In genomic region chr2:172817411-172817810, GRCh38 we compare ENCODE assay signal across 29 cellular contexts.
A peak's percentile ranks its signal among the peaks of the same experiment; 100 is the strongest.
DNase-seq lines count a peak whose midpoint lies in the region; ATAC-seq and TF ChIP-seq lines count a peak whose summit lies in the region.
"Had no signal": no experiment of that assay in that cellular context is flagged by ENCODE, and none has a peak within 500 bp of the region (broad histone marks: within the 10 kb centered on the region; RNA-seq: fewer than 3 reads in every experiment).

No MANE protein-coding gene starts in this region.

- TF ChIP-seq POLR2A in breast epithelium (IDR thresholded peaks at IDR 0.05): no peak

- no peaks in the 10 kb centered on the region for H3K27me3 ChIP-seq in breast epithelium
- no peaks in the 10 kb centered on the region for H3K27me3 ChIP-seq in PC-3 (ENCODE audit: low read length)
- no peaks in the 10 kb centered on the region for H3K27me3 ChIP-seq in fibroblast of lung (ENCODE audit: control insufficient read depth, insufficient read depth, low read length)
- H3K27me3 ChIP-seq in lower lobe of right lung (ENCODE audit: low read depth): no peaks in the 10 kb centered on the region
- H3K27me3 ChIP-seq: SJCRH30 had no signal

- H3K4me1 ChIP-seq in breast epithelium: no peaks in the 10 kb centered on the region
- H3K4me1 ChIP-seq in PC-3 (ENCODE audit: insufficient read depth, low read length): no peaks in the 10 kb centered on the region
- no peaks in the 10 kb centered on the region for H3K4me1 ChIP-seq in fibroblast of lung (ENCODE audit: control insufficient read depth, extremely low read depth, insufficient read depth, low read length)
- no peaks in the 10 kb centered on the region for H3K4me1 ChIP-seq in lower lobe of right lung
- H3K4me1 ChIP-seq: HAP-1, SJCRH30 had no signal

- H3K4me3 Mint-ChIP-seq in MCF 10A (ENCODE audit: unreplicated experiment): no peak overlapping the region
- no peak overlapping the region for H3K4me3 Mint-ChIP-seq in stimulated activated effector memory CD8-positive, alpha-beta T cell treated with anti-CD3 and anti-CD28 coated beads, Interleukin-12 subunit alpha, Interleukin-12 subunit beta, amount 100 ng/mL, for 72 hours
- H3K4me3 Mint-ChIP-seq: CD4-positive, CD25-positive, alpha-beta regulatory T cell; GM23338; IgD-negative memory B cell had no signal

- no peaks in the 10 kb centered on the region for H3F3A ChIP-seq in PC-3 (ENCODE audit: low read length, unreplicated experiment)

- ATAC-seq in PC-3 (no peak), lower lobe of right lung (no peak), GM21619 (IDR thresholded peaks at IDR 0.05; ENCODE audit: unreplicated experiment) (no peak)
- no peak for ATAC-seq in stimulated activated effector memory CD8-positive, alpha-beta T cell treated with anti-CD3 and anti-CD28 coated beads, Interleukin-12 subunit alpha, Interleukin-12 subunit beta, amount 100 ng/mL, for 72 hours
- ATAC-seq: GM12878, GM23338, Right ventricle myocardium inferior, SK-N-SH treated with all-trans-retinoic acid at 6 μM for 48 hours had no signal

- H3K4me2 ChIP-seq in PC-3 (ENCODE audit: low read length): no peak overlapping the region
- no peak overlapping the region for H3K4me2 ChIP-seq in fibroblast of lung (ENCODE audit: extremely low read depth, insufficient read depth, low read length)
- H3K4me2 ChIP-seq: GM23338 had no signal

- H3K27ac Mint-ChIP-seq in MCF 10A (ENCODE audit: low read depth, unreplicated experiment): no peak overlapping the region
- no peak overlapping the region for H3K27ac Mint-ChIP-seq in stimulated activated effector memory CD8-positive, alpha-beta T cell treated with anti-CD3 and anti-CD28 coated beads, Interleukin-12 subunit alpha, Interleukin-12 subunit beta, amount 100 ng/mL, for 72 hours
- H3K27ac Mint-ChIP-seq: CD4-positive, CD25-positive, alpha-beta regulatory T cell; GM23338; IgD-negative memory B cell had no signal

- H3K27ac ChIP-seq in breast epithelium (no peak overlapping the region), PC-3 (ENCODE audit: low read length) (no peak overlapping the region), fibroblast of lung (ENCODE audit: insufficient read depth, low read length) (no peak overlapping the region), lower lobe of right lung (no peak overlapping the region)
- H3K27ac ChIP-seq: 22Rv1, SJCRH30 had no signal

- no peaks in the 10 kb centered on the region for H3K79me2 ChIP-seq in PC-3 (ENCODE audit: low read length)
- H3K79me2 ChIP-seq in fibroblast of lung (ENCODE audit: control insufficient read depth, insufficient read depth, low read length): no peaks in the 10 kb centered on the region

- no peaks in the 10 kb centered on the region for H3K9me3 Mint-ChIP-seq in MCF 10A (ENCODE audit: unreplicated experiment)
- H3K9me3 Mint-ChIP-seq in stimulated activated effector memory CD8-positive, alpha-beta T cell treated with anti-CD3 and anti-CD28 coated beads, Interleukin-12 subunit alpha, Interleukin-12 subunit beta, amount 100 ng/mL, for 72 hours: no peaks in the 10 kb centered on the region
- H3K9me3 Mint-ChIP-seq: CD4-positive, CD25-positive, alpha-beta regulatory T cell; GM23338; IgD-negative memory B cell had no signal

- TF ChIP-seq CTCF in MCF 10A (IDR thresholded peaks at IDR 0.05; ENCODE audit: unreplicated experiment): no peak
- TF ChIP-seq CTCF in breast epithelium (IDR thresholded peaks at IDR 0.05): no peak
- no peak for TF ChIP-seq CTCF in PC-3 (conservative IDR thresholded peaks at IDR 0.05; ENCODE audit: low read depth, low read length)
- TF ChIP-seq CTCF in fibroblast of lung (conservative IDR thresholded peaks at IDR 0.05 in 1 of 2, IDR thresholded peaks at IDR 0.05 in 1 of 2; ENCODE audit: low read depth in 1 of 2, low read length in 2 of 2): no peak
- TF ChIP-seq CTCF in lower lobe of right lung (IDR thresholded peaks at IDR 0.05): no peak

- H3K4me3 ChIP-seq in breast epithelium (no peak overlapping the region), PC-3 (ENCODE audit: low read length) (no peak overlapping the region), fibroblast of lung (replicated peaks in 1 of 4; ENCODE audit: control extremely low read depth in 1 of 4, insufficient read depth in 1 of 4, low read depth in 3 of 4, low read length in 4 of 4) (no peak overlapping the region), lower lobe of right lung (no peak overlapping the region)
- H3K4me3 ChIP-seq: GM12878, GM23338, HAP-1, SJCRH30 had no signal

- H3K36me3 ChIP-seq in breast epithelium: no peaks in the 10 kb centered on the region
- no peaks in the 10 kb centered on the region for H3K36me3 ChIP-seq in PC-3 (ENCODE audit: low read depth, low read length)
- H3K36me3 ChIP-seq in fibroblast of lung (ENCODE audit: control insufficient read depth, insufficient read depth, low read length): no peaks in the 10 kb centered on the region
- no peaks in the 10 kb centered on the region for H3K36me3 ChIP-seq in lower lobe of right lung
- H3K36me3 ChIP-seq: HAP-1, SJCRH30 had no signal

- POLR2A ChIA-PET in MCF 10A (lab: Yijun Ruan, JAX) (no interaction called here), PC-3 (lab: Charles Lee; ENCODE audit: unreplicated experiment) (no interaction called here)

- H3K36me3 Mint-ChIP-seq in MCF 10A (ENCODE audit: insufficient read depth, unreplicated experiment): no peaks in the 10 kb centered on the region
- no peaks in the 10 kb centered on the region for H3K36me3 Mint-ChIP-seq in stimulated activated effector memory CD8-positive, alpha-beta T cell treated with anti-CD3 and anti-CD28 coated beads, Interleukin-12 subunit alpha, Interleukin-12 subunit beta, amount 100 ng/mL, for 72 hours
- H3K36me3 Mint-ChIP-seq: CD4-positive, CD25-positive, alpha-beta regulatory T cell; IgD-negative memory B cell had no signal

- CTCF ChIA-PET in MCF 10A (lab: Yijun Ruan, JAX) (no interaction called here), PC-3 (lab: Charles Lee) (no interaction called here)

- BruUV-seq in MCF 10A (replicated peaks; lab: Mats Ljungman, UMichigan) (no TSS peak), PC-3 (replicated peaks; lab: Mats Ljungman, UMichigan) (no TSS peak)

- H3K9me3 ChIP-seq in breast epithelium (no peaks in the 10 kb centered on the region), PC-3 (ENCODE audit: low read length) (no peaks in the 10 kb centered on the region), fibroblast of lung (ENCODE audit: control insufficient read depth, insufficient read depth, low read depth, low read length) (no peaks in the 10 kb centered on the region), lower lobe of right lung (no peaks in the 10 kb centered on the region)
- H3K9me3 ChIP-seq: HAP-1, SJCRH30 had no signal

- H3K9me2 ChIP-seq in PC-3 (replicated peaks; ENCODE audit: low read length): no peaks in the 10 kb centered on the region

- intact Hi-C loops in MCF 10A (cut with micrococcal nuclease) (no loop called here), breast epithelium (cut with DNase I; ENCODE audit: low total_unique reads) (no loop called here), PC-3 (cut with micrococcal nuclease) (loop anchor here (10.0 kb wide), 1 partner anchor 397 kb away; no protein-coding TSS in a partner anchor), lower lobe of right lung (cut with DNase I) (no loop called here)

- H2AFZ ChIP-seq in PC-3 (ENCODE audit: low read length) (no peak overlapping the region), fibroblast of lung (ENCODE audit: low read length) (no peak overlapping the region)
- H2AFZ ChIP-seq: GM23338 had no signal

- no peaks in the 10 kb centered on the region for H3K27me3 Mint-ChIP-seq in MCF 10A (ENCODE audit: insufficient read depth, unreplicated experiment)

- H3K9ac ChIP-seq in PC-3 (ENCODE audit: low read length) (no peak overlapping the region), fibroblast of lung (ENCODE audit: insufficient read depth, low read length) (no peak overlapping the region)

- DNase-seq in MCF 10A (ENCODE audit: unreplicated experiment) (peak; percentile 7), breast epithelium (ENCODE audit: low spot score in 2 of 2) (no peak), PC-3 (peak; percentile 34), fibroblast of lung (ENCODE audit: low read depth in 2 of 2) (peak; percentile 20 to 36), lower lobe of right lung (no peak), C1 segment of cervical spinal cord (lab: John Stamatoyannopoulos, UW) (no peak)
- no peak for DNase-seq in stimulated activated effector memory CD8-positive, alpha-beta T cell treated with anti-CD3 and anti-CD28 coated beads, Interleukin-12 subunit alpha, Interleukin-12 subunit beta, amount 100 ng/mL, for 72 hours (ENCODE audit: low spot score in 2 of 2)
- DNase-seq: ACHN; CD4-positive, CD25-positive, alpha-beta regulatory T cell; DMS153; DND-41; Karpas-422; MV-4-11; NCI-H1105 treated with DMSO at 0.1 percent for 48 hours; NCI-H146; NCI-H1930; NCI-H2107; NCI-H446; NCI-H524 treated with DMSO at 0.1 percent for 48 hours; NCI-H774; SJCRH30 had no signal

- H4K20me1 ChIP-seq in PC-3 (ENCODE audit: low read length) (no peaks in the 10 kb centered on the region), fibroblast of lung (ENCODE audit: control insufficient read depth, extremely low read depth, insufficient read depth, low read length) (no peaks in the 10 kb centered on the region)

- no peaks in the 10 kb centered on the region for H3K4me1 Mint-ChIP-seq in MCF 10A (ENCODE audit: insufficient read depth, unreplicated experiment)
- no peaks in the 10 kb centered on the region for H3K4me1 Mint-ChIP-seq in stimulated activated effector memory CD8-positive, alpha-beta T cell treated with anti-CD3 and anti-CD28 coated beads, Interleukin-12 subunit alpha, Interleukin-12 subunit beta, amount 100 ng/mL, for 72 hours
- H3K4me1 Mint-ChIP-seq: CD4-positive, CD25-positive, alpha-beta regulatory T cell; GM23338; IgD-negative memory B cell had no signal

Comparison
In these comparisons a context has a peak if more than half of its experiments do, and no peak if none do; other contexts are left out.
1. DNase-seq: peak in MCF 10A (single experiment), PC-3 (single experiment) and fibroblast of lung (2 of 2); none in breast epithelium (0 of 2), stimulated activated effector memory CD8-positive, alpha-beta T cell treated with anti-CD3 and anti-CD28 coated beads, Interleukin-12 subunit alpha, Interleukin-12 subunit beta, amount 100 ng/mL, for 72 hours (0 of 2), lower lobe of right lung (single experiment) and C1 segment of cervical spinal cord (0 of 14).